Comparison of ENCODE assay signal across 1 cellular context in the genomic region with DNA sequence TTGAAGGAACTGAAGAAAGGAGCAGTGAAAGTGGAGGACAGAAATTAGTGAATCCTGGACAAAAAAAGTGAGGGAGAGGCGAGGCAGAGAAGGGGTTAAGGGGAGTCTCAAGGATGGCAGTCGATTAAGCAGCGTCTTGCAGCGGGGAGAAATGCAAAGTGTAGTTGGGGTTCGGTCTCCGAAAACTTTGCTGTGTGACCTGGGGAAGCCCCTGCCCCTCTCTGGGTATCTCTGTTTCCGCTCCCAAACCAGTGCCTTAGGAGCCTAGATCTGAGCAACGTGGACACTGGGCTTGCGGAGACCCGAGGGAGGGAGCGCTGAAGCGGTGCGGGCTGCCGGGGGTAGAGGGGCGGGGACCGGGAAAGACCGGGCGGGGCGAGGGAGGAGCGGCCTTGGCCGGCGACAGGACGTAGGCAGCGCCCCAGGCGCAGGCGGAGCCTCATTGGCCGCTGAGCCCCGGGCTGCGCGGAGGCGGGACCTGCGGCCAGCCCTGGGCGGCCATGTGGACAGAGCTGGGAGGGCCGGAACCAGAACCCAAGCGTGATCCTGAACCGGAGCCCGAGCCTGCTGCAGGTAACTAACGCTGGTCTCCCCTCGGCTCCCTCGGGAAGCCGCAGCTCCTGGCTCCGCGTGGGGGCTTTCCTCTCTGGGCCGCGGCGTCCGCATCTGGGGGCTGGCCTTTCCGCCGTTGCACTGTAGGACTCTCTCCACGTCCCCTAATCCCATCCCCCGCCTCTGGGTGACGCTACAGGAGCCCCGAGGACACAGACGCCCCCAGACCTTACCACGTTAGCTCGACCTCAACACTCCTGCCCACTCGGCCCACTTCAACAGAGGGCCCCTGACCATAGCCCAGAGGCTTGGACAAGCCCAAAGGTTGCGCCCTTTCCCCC.
A peak's percentile ranks its signal among the peaks of the same experiment; 100 is the strongest.
TF ChIP-seq lines count a peak whose summit lies in the region.

A gene (plus strand): TSS at position 468 of the 893 bp plus-strand sequence. CDS start 3,047 bp downstream, outside the sequence.

TF ChIP-seq in K562, 482 proteins besides CTCF, POLR2A, EP300 and RAD21 (continued from another document and continues in another):
- TF ChIP-seq, protein P1, sequence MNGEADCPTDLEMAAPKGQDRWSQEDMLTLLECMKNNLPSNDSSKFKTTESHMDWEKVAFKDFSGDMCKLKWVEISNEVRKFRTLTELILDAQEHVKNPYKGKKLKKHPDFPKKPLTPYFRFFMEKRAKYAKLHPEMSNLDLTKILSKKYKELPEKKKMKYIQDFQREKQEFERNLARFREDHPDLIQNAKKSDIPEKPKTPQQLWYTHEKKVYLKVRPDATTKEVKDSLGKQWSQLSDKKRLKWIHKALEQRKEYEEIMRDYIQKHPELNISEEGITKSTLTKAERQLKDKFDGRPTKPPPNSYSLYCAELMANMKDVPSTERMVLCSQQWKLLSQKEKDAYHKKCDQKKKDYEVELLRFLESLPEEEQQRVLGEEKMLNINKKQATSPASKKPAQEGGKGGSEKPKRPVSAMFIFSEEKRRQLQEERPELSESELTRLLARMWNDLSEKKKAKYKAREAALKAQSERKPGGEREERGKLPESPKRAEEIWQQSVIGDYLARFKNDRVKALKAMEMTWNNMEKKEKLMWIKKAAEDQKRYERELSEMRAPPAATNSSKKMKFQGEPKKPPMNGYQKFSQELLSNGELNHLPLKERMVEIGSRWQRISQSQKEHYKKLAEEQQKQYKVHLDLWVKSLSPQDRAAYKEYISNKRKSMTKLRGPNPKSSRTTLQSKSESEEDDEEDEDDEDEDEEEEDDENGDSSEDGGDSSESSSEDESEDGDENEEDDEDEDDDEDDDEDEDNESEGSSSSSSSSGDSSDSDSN (IDR thresholded peaks at IDR 0.05; ENCODE audit: borderline replicate concordance in 1 of 2, low read depth in 2 of 2, low read length in 2 of 2): peak in 1 of 2 experiments; percentile 59; a peak in 1 of 4 replicates
- no peak for TF ChIP-seq MEF2D (tag; conservative IDR thresholded peaks at IDR 0.05; ENCODE audit: low read depth)
- no peak for TF ChIP-seq EHMT2 (IDR thresholded peaks at IDR 0.05)
- TF ChIP-seq, protein P2, sequence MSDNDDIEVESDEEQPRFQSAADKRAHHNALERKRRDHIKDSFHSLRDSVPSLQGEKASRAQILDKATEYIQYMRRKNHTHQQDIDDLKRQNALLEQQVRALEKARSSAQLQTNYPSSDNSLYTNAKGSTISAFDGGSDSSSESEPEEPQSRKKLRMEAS (CRISPR knock-in tag; IDR thresholded peaks at IDR 0.05): peak; percentile 90
- peak; percentile 34; the same call in 1 of the 2 replicates for TF ChIP-seq CTBP1 (IDR thresholded peaks at IDR 0.05; ENCODE audit: borderline replicate concordance)
- TF ChIP-seq ZKSCAN1 (IDR thresholded peaks at IDR 0.05; ENCODE audit: low read depth, low read length): peak; percentile 37
- no peak for TF ChIP-seq ATF1 (CRISPR knock-in tag; IDR thresholded peaks at IDR 0.05)
- peak; percentile 87 for TF ChIP-seq ATF1 (tag; IDR thresholded peaks at IDR 0.05)
- TF ChIP-seq PML (IDR thresholded peaks at IDR 0.05; ENCODE audit: low read length): peak; percentile 45; the same call in 1 of the 2 replicates
- TF ChIP-seq, protein P3, sequence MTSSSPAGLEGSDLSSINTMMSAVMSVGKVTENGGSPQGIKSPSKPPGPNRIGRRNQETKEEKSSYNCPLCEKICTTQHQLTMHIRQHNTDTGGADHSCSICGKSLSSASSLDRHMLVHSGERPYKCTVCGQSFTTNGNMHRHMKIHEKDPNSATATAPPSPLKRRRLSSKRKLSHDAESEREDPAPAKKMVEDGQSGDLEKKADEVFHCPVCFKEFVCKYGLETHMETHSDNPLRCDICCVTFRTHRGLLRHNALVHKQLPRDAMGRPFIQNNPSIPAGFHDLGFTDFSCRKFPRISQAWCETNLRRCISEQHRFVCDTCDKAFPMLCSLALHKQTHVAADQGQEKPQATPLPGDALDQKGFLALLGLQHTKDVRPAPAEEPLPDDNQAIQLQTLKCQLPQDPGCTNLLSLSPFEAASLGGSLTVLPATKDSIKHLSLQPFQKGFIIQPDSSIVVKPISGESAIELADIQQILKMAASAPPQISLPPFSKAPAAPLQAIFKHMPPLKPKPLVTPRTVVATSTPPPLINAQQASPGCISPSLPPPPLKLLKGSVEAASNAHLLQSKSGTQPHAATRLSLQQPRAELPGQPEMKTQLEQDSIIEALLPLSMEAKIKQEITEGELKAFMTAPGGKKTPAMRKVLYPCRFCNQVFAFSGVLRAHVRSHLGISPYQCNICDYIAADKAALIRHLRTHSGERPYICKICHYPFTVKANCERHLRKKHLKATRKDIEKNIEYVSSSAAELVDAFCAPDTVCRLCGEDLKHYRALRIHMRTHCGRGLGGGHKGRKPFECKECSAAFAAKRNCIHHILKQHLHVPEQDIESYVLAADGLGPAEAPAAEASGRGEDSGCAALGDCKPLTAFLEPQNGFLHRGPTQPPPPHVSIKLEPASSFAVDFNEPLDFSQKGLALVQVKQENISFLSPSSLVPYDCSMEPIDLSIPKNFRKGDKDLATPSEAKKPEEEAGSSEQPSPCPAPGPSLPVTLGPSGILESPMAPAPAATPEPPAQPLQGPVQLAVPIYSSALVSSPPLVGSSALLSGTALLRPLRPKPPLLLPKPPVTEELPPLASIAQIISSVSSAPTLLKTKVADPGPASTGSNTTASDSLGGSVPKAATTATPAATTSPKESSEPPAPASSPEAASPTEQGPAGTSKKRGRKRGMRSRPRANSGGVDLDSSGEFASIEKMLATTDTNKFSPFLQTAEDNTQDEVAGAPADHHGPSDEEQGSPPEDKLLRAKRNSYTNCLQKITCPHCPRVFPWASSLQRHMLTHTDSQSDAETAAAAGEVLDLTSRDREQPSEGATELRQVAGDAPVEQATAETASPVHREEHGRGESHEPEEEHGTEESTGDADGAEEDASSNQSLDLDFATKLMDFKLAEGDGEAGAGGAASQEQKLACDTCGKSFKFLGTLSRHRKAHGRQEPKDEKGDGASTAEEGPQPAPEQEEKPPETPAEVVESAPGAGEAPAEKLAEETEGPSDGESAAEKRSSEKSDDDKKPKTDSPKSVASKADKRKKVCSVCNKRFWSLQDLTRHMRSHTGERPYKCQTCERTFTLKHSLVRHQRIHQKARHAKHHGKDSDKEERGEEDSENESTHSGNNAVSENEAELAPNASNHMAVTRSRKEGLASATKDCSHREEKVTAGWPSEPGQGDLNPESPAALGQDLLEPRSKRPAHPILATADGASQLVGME (CRISPR knock-in tag; IDR thresholded peaks at IDR 0.05): no peak
- TF ChIP-seq RAD51 (IDR thresholded peaks at IDR 0.05; ENCODE audit: borderline replicate concordance, low read depth): peak; percentile 10; the same call in 1 of the 2 replicates
- no peak; the same call in 1 of the 2 replicates for TF ChIP-seq TGIF2 (CRISPR knock-in tag; IDR thresholded peaks at IDR 0.05)
- TF ChIP-seq, protein P4, sequence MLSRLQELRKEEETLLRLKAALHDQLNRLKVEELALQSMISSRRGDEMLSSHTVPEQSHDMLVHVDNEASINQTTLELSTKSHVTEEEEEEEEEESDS (CRISPR knock-in tag; IDR thresholded peaks at IDR 0.05): no peak
- TF ChIP-seq, protein P5, sequence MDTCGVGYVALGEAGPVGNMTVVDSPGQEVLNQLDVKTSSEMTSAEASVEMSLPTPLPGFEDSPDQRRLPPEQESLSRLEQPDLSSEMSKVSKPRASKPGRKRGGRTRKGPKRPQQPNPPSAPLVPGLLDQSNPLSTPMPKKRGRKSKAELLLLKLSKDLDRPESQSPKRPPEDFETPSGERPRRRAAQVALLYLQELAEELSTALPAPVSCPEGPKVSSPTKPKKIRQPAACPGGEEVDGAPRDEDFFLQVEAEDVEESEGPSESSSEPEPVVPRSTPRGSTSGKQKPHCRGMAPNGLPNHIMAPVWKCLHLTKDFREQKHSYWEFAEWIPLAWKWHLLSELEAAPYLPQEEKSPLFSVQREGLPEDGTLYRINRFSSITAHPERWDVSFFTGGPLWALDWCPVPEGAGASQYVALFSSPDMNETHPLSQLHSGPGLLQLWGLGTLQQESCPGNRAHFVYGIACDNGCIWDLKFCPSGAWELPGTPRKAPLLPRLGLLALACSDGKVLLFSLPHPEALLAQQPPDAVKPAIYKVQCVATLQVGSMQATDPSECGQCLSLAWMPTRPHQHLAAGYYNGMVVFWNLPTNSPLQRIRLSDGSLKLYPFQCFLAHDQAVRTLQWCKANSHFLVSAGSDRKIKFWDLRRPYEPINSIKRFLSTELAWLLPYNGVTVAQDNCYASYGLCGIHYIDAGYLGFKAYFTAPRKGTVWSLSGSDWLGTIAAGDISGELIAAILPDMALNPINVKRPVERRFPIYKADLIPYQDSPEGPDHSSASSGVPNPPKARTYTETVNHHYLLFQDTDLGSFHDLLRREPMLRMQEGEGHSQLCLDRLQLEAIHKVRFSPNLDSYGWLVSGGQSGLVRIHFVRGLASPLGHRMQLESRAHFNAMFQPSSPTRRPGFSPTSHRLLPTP (IDR thresholded peaks at IDR 0.05; ENCODE audit: borderline replicate concordance, extremely low read depth, insufficient read length): no peak
- TF ChIP-seq, protein P6, sequence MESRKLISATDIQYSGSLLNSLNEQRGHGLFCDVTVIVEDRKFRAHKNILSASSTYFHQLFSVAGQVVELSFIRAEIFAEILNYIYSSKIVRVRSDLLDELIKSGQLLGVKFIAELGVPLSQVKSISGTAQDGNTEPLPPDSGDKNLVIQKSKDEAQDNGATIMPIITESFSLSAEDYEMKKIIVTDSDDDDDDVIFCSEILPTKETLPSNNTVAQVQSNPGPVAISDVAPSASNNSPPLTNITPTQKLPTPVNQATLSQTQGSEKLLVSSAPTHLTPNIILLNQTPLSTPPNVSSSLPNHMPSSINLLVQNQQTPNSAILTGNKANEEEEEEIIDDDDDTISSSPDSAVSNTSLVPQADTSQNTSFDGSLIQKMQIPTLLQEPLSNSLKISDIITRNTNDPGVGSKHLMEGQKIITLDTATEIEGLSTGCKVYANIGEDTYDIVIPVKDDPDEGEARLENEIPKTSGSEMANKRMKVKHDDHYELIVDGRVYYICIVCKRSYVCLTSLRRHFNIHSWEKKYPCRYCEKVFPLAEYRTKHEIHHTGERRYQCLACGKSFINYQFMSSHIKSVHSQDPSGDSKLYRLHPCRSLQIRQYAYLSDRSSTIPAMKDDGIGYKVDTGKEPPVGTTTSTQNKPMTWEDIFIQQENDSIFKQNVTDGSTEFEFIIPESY (CRISPR knock-in tag; IDR thresholded peaks at IDR 0.05): 0 out of 2 replicates have a peak, but pooled peaks have one; percentile 5
- TF ChIP-seq DNMT1 (IDR thresholded peaks at IDR 0.05): no peak
- TF ChIP-seq ZNF431 (CRISPR knock-in tag; IDR thresholded peaks at IDR 0.05): no peak
- TF ChIP-seq TCF7L2 (IDR thresholded peaks at IDR 0.05; ENCODE audit: low read depth, low read length): no peak
- no peak for TF ChIP-seq POLR3A (IDR thresholded peaks at IDR 0.05; ENCODE audit: borderline replicate concordance, extremely low read depth, insufficient read depth, insufficient read length)
- TF ChIP-seq, protein P7, sequence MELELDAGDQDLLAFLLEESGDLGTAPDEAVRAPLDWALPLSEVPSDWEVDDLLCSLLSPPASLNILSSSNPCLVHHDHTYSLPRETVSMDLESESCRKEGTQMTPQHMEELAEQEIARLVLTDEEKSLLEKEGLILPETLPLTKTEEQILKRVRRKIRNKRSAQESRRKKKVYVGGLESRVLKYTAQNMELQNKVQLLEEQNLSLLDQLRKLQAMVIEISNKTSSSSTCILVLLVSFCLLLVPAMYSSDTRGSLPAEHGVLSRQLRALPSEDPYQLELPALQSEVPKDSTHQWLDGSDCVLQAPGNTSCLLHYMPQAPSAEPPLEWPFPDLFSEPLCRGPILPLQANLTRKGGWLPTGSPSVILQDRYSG (tag; conservative IDR thresholded peaks at IDR 0.05; ENCODE audit: low read depth): no peak
- TF ChIP-seq, protein P8, sequence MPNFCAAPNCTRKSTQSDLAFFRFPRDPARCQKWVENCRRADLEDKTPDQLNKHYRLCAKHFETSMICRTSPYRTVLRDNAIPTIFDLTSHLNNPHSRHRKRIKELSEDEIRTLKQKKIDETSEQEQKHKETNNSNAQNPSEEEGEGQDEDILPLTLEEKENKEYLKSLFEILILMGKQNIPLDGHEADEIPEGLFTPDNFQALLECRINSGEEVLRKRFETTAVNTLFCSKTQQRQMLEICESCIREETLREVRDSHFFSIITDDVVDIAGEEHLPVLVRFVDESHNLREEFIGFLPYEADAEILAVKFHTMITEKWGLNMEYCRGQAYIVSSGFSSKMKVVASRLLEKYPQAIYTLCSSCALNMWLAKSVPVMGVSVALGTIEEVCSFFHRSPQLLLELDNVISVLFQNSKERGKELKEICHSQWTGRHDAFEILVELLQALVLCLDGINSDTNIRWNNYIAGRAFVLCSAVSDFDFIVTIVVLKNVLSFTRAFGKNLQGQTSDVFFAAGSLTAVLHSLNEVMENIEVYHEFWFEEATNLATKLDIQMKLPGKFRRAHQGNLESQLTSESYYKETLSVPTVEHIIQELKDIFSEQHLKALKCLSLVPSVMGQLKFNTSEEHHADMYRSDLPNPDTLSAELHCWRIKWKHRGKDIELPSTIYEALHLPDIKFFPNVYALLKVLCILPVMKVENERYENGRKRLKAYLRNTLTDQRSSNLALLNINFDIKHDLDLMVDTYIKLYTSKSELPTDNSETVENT (CRISPR knock-in tag; IDR thresholded peaks at IDR 0.05): peak; percentile 62; the same call in 1 of the 2 replicates
- TF ChIP-seq YBX1 (IDR thresholded peaks at IDR 0.05): no peak
- TF ChIP-seq, protein P9, sequence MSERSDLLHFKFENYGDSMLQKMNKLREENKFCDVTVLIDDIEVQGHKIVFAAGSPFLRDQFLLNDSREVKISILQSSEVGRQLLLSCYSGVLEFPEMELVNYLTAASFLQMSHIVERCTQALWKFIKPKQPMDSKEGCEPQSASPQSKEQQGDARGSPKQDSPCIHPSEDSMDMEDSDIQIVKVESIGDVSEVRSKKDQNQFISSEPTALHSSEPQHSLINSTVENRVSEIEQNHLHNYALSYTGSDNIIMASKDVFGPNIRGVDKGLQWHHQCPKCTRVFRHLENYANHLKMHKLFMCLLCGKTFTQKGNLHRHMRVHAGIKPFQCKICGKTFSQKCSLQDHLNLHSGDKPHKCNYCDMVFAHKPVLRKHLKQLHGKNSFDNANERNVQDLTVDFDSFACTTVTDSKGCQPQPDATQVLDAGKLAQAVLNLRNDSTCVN (CRISPR knock-in tag; IDR thresholded peaks at IDR 0.05): no peak
- peak in 1 of 2 experiments; percentile 58; a peak in 1 of 4 replicates for TF ChIP-seq SRF (CRISPR knock-in tag; IDR thresholded peaks at IDR 0.05)
- peak; percentile 90 for TF ChIP-seq ZFP36 (IDR thresholded peaks at IDR 0.05; ENCODE audit: low read depth, low read length, partially characterized antibody)
- TF ChIP-seq, protein P10, sequence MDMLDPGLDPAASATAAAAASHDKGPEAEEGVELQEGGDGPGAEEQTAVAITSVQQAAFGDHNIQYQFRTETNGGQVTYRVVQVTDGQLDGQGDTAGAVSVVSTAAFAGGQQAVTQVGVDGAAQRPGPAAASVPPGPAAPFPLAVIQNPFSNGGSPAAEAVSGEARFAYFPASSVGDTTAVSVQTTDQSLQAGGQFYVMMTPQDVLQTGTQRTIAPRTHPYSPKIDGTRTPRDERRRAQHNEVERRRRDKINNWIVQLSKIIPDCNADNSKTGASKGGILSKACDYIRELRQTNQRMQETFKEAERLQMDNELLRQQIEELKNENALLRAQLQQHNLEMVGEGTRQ (CRISPR knock-in tag; IDR thresholded peaks at IDR 0.05): no peak
- TF ChIP-seq, protein P11, sequence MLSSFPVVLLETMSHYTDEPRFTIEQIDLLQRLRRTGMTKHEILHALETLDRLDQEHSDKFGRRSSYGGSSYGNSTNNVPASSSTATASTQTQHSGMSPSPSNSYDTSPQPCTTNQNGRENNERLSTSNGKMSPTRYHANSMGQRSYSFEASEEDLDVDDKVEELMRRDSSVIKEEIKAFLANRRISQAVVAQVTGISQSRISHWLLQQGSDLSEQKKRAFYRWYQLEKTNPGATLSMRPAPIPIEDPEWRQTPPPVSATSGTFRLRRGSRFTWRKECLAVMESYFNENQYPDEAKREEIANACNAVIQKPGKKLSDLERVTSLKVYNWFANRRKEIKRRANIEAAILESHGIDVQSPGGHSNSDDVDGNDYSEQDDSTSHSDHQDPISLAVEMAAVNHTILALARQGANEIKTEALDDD (IDR thresholded peaks at IDR 0.05): no peak
- no peak for TF ChIP-seq MAFF (IDR thresholded peaks at IDR 0.05; ENCODE audit: low read length)
- no peak for TF ChIP-seq HEY1 (CRISPR knock-in tag; IDR thresholded peaks at IDR 0.05; ENCODE audit: borderline replicate concordance)
- peak; percentile 40; the same call in 1 of the 2 replicates for TF ChIP-seq ZBTB7A (IDR thresholded peaks at IDR 0.05; ENCODE audit: borderline replicate concordance, control insufficient read depth, low read depth, low read length)
